Comparison of ENCODE assay signal across 1 cellular context in the genomic region with DNA sequence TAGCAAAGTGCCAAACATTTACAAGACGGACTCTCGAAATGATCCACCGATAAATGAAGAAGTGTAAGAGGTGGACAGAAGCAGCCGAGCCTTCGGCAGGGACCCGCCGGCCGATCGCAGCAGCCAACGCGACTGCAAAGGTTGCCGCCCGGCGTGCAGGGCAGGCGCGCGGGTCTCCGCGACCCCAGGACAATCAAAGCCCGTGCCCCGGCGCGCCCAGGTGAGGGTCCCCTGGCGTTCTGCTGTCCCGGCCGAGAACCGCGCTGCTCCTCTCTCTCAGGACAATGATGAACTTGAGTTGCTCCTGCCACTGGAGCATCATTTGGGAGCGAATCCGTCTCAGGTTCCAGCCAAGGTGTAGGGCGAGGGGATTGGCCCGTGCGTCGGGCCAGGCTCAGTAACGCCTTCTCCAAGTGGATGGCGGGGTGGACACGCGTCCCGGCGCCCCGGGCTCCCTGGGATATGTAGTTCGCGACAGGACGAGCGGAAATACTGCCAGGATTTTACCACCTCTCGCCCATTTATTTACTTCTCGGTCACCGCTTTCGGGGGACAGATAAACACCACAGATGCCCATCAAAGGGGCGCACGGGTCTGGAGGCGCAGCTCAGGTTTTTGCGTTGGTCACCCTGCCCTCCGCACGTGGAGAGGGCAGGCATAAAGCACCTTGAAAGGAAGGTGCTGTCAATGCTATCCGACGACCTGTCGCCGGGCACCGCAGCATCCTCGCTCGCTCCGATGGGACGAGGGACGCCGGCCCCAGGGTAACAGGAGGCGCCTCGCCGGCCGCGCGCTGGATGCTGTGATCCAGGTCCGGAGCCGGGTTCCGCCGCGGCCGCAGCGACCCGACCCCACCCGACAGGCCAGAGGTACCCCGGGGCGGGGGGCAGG.
TF ChIP-seq lines count a peak whose summit lies in the region.

A gene with protein sequence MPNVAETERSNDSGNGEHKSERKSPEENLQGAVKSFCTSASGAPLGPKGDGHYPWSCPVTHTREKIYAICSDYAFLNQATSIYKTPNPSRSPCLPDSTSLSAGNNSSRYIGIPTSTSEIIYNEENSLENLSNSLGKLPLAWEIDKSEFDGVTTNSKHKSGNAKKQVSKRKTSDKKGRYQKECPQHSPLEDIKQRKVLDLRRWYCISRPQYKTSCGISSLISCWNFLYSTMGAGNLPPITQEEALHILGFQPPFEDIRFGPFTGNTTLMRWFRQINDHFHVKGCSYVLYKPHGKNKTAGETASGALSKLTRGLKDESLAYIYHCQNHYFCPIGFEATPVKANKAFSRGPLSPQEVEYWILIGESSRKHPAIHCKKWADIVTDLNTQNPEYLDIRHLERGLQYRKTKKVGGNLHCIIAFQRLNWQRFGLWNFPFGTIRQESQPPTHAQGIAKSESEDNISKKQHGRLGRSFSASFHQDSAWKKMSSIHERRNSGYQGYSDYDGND (plus strand): TSS at position 467 of the 891 bp plus-strand sequence. CDS start 8,149 bp downstream, outside the sequence.
A gene (minus strand): TSS at position 324 of the 891 bp plus-strand sequence. CDS start 306 bp downstream, at position 18.

TF ChIP-seq in H1, 55 proteins besides CTCF, POLR2A, EP300 and RAD21:
- TF ChIP-seq BCL11A (IDR thresholded peaks at IDR 0.05; ENCODE audit: low read depth in 2 of 2, low read length in 2 of 2), result no peak
- peak; percentile 72 for TF ChIP-seq ASH2L (IDR thresholded peaks at IDR 0.05; ENCODE audit: low read length)
- no peak for TF ChIP-seq EGR1 (IDR thresholded peaks at IDR 0.05; ENCODE audit: borderline replicate concordance, low read depth, low read length)
- TF ChIP-seq SIX5 (IDR thresholded peaks at IDR 0.05; ENCODE audit: low read depth, low read length), result peak; percentile 88
- TF ChIP-seq KDM4A (IDR thresholded peaks at IDR 0.05; ENCODE audit: low read depth, low read length, severe bottlenecking), result peak; percentile 96
- no peak for TF ChIP-seq CBX8 (IDR thresholded peaks at IDR 0.05; ENCODE audit: borderline replicate concordance, low read depth, low read length)
- TF ChIP-seq TAF1 (IDR thresholded peaks at IDR 0.05; ENCODE audit: low read depth, low read length), result peak; percentile 90
- no peak for TF ChIP-seq NANOG (IDR thresholded peaks at IDR 0.05; ENCODE audit: insufficient read depth, low read depth, low read length, poor library complexity, severe bottlenecking)
- TF ChIP-seq HDAC2 (IDR thresholded peaks at IDR 0.05; ENCODE audit: borderline replicate concordance in 1 of 2, low read depth in 2 of 2, low read length in 2 of 2), result 0 out of 4 replicates have a peak, but pooled peaks of 1 of the 2 experiments have one; percentile 21
- TF ChIP-seq, protein P1, sequence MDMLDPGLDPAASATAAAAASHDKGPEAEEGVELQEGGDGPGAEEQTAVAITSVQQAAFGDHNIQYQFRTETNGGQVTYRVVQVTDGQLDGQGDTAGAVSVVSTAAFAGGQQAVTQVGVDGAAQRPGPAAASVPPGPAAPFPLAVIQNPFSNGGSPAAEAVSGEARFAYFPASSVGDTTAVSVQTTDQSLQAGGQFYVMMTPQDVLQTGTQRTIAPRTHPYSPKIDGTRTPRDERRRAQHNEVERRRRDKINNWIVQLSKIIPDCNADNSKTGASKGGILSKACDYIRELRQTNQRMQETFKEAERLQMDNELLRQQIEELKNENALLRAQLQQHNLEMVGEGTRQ (IDR thresholded peaks at IDR 0.05; ENCODE audit: low read length), result peak; percentile 48; the same call in 1 of the 2 replicates
- TF ChIP-seq, protein P2, sequence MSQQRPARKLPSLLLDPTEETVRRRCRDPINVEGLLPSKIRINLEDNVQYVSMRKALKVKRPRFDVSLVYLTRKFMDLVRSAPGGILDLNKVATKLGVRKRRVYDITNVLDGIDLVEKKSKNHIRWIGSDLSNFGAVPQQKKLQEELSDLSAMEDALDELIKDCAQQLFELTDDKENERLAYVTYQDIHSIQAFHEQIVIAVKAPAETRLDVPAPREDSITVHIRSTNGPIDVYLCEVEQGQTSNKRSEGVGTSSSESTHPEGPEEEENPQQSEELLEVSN (IDR thresholded peaks at IDR 0.05), result peak; percentile 60; the same call in 1 of the 2 replicates
- TF ChIP-seq, protein P3, sequence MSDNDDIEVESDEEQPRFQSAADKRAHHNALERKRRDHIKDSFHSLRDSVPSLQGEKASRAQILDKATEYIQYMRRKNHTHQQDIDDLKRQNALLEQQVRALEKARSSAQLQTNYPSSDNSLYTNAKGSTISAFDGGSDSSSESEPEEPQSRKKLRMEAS (IDR thresholded peaks at IDR 0.05), result peak; percentile 48; the same call in 1 of the 2 replicates
- no peak for TF ChIP-seq EZH2 (IDR thresholded peaks at IDR 0.05; ENCODE audit: low read depth, low read length, severe bottlenecking)
- TF ChIP-seq CHD2 (IDR thresholded peaks at IDR 0.05; ENCODE audit: low read length), result peak; percentile 85
- TF ChIP-seq CTBP2 (IDR thresholded peaks at IDR 0.05; ENCODE audit: borderline replicate concordance, insufficient read depth, insufficient read length, low read length), result peak; percentile 95
- TF ChIP-seq SP1 (IDR thresholded peaks at IDR 0.05; ENCODE audit: low read depth, low read length), result peak; percentile 99
- peak; percentile 86 for TF ChIP-seq TBP (IDR thresholded peaks at IDR 0.05; ENCODE audit: low read depth, low read length)
- no peak for TF ChIP-seq TEAD4 (IDR thresholded peaks at IDR 0.05; ENCODE audit: low read depth, low read length)
- TF ChIP-seq ZNF274 (IDR thresholded peaks at IDR 0.05; ENCODE audit: borderline replicate concordance, extremely low read depth, low read length), result no peak
- no peak for TF ChIP-seq SRF (IDR thresholded peaks at IDR 0.05; ENCODE audit: low read depth, low read length)
- no peak for TF ChIP-seq BRCA1 (IDR thresholded peaks at IDR 0.05; ENCODE audit: low read depth, low read length)
- peak; percentile 37 for TF ChIP-seq PHF8 (conservative IDR thresholded peaks at IDR 0.05; ENCODE audit: low read depth, low read length)
- TF ChIP-seq CEBPB (IDR thresholded peaks at IDR 0.05; ENCODE audit: low read depth, low read length), result no peak
- TF ChIP-seq RXRA (IDR thresholded peaks at IDR 0.05; ENCODE audit: insufficient read depth, low read depth, low read length), result no peak
- peak; percentile 88 for TF ChIP-seq CREB1 (IDR thresholded peaks at IDR 0.05)
- no peak for TF ChIP-seq RBBP5 (IDR thresholded peaks at IDR 0.05; ENCODE audit: borderline replicate concordance, low read depth, low read length)
- peak; percentile 92 for TF ChIP-seq SAP30 (IDR thresholded peaks at IDR 0.05; ENCODE audit: insufficient read depth, insufficient replicate concordance, low read length)
- no peak for TF ChIP-seq JUN (IDR thresholded peaks at IDR 0.05; ENCODE audit: low read depth, low read length)
- no peak for TF ChIP-seq YY1 (IDR thresholded peaks at IDR 0.05; ENCODE audit: low read depth, low read length)
- TF ChIP-seq SIN3A (conservative IDR thresholded peaks at IDR 0.05 in 1 of 2, IDR thresholded peaks at IDR 0.05 in 1 of 2; ENCODE audit: low read depth in 1 of 2, low read length in 2 of 2), result peak; percentile 50 to 94; a peak in 2 of 4 replicates
- TF ChIP-seq GABPA (IDR thresholded peaks at IDR 0.05; ENCODE audit: borderline replicate concordance, insufficient read depth, low read length), result no peak
